In the genomic region with DNA sequence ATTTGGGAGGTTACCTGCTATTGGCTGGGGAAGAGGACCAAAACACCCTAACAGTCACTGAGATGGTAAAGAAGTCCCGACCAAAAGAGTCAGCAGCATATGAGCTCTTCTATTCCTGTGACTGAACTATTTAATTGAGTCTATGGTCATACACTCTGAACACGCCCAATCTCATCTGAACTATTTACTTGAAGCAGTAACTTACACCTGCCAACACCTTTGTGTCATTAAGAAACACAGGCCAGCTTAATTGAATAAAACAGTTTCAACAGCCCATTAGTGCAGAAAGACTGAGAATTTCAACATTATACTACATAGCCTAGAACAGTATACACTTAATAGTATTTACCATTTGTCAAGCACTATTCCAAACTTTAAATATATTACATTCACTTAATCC, we compare ENCODE assay signal across 17 cellular contexts.
"Had no signal": no experiment of that assay in that cellular context is flagged by ENCODE, and none has a peak within 500 bp of the region (broad histone marks: within the 10 kb centered on the region; RNA-seq: fewer than 3 reads in every experiment).

No MANE protein-coding gene starts in this region.

- H3K9me3 ChIP-seq: neutrophil, psoas muscle, sigmoid colon, vagina had no signal

- H3K4me1 ChIP-seq: vagina had no signal

- ATAC-seq: left cardiac atrium; naive thymus-derived CD4-positive, alpha-beta T cell; psoas muscle had no signal

- H3K27ac ChIP-seq: coronary artery, hepatocyte, neutrophil, psoas muscle, sigmoid colon, skin epidermis, vagina had no signal

- H3K36me3 ChIP-seq: sigmoid colon, vagina had no signal

- H3K4me3 ChIP-seq: coronary artery, hepatocyte, psoas muscle, sigmoid colon, skin epidermis, vagina had no signal

- DNase-seq: effector CD8-positive, alpha-beta T cell; foreskin melanocyte; head of caudate nucleus; kidney; left cardiac atrium; mesendoderm; naive thymus-derived CD4-positive, alpha-beta T cell; psoas muscle; sigmoid colon; stimulated activated CD4-positive, alpha-beta T cell treated with anti-CD3 and anti-CD28 coated beads, Interleukin-12 subunit alpha, Interleukin-12 subunit beta, amount 100 ng/mL, for 4 hours; stimulated activated CD4-positive, alpha-beta T cell treated with anti-CD3 and anti-CD28 coated beads, Interleukin-2, amount 100 ng/mL, for 48 hours; stimulated activated naive CD4-positive, alpha-beta T cell treated with Interleukin-2 at 50 U/mL for 16 hours had no signal

- H3K27me3 ChIP-seq: hepatocyte, neutrophil, sigmoid colon, vagina had no signal
